ENCODE assay signal across 1 cellular context in the genomic region with DNA sequence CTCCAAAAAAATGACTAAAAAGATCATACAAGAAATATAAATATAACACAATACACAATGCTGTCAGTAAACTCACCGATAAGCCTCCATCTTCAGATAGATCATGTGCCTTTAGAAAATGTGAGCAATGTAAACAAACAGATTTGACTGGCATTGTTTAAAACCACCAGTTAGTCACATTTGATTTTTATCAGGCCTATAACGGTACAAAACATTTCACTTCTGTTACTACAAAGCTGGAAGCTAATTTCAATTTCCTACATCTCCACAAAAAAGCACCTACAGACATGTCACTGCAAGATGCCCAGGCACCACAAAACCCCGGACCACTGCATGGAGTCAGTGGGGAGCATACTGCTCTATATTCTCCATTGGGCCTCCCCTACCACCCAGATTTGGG.
TF ChIP-seq lines count a peak whose summit lies in the region.

No MANE protein-coding gene starts in this region.

TF ChIP-seq in HepG2, 621 proteins besides CTCF, POLR2A, EP300 and RAD21:
- TF ChIP-seq, protein P1, sequence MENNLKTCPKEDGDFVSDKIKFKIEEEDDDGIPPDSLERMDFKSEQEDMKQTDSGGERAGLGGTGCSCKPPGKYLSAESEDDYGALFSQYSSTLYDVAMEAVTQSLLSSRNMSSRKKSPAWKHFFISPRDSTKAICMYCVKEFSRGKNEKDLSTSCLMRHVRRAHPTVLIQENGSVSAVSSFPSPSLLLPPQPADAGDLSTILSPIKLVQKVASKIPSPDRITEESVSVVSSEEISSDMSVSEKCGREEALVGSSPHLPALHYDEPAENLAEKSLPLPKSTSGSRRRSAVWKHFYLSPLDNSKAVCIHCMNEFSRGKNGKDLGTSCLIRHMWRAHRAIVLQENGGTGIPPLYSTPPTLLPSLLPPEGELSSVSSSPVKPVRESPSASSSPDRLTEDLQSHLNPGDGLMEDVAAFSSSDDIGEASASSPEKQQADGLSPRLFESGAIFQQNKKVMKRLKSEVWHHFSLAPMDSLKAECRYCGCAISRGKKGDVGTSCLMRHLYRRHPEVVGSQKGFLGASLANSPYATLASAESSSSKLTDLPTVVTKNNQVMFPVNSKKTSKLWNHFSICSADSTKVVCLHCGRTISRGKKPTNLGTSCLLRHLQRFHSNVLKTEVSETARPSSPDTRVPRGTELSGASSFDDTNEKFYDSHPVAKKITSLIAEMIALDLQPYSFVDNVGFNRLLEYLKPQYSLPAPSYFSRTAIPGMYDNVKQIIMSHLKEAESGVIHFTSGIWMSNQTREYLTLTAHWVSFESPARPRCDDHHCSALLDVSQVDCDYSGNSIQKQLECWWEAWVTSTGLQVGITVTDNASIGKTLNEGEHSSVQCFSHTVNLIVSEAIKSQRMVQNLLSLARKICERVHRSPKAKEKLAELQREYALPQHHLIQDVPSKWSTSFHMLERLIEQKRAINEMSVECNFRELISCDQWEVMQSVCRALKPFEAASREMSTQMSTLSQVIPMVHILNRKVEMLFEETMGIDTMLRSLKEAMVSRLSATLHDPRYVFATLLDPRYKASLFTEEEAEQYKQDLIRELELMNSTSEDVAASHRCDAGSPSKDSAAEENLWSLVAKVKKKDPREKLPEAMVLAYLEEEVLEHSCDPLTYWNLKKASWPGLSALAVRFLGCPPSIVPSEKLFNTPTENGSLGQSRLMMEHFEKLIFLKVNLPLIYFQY (CRISPR knock-in tag; IDR thresholded peaks at IDR 0.05; ENCODE audit: borderline replicate concordance), result no peak
- TF ChIP-seq ZNF329 (CRISPR knock-in tag; IDR thresholded peaks at IDR 0.05; ENCODE audit: low read depth) (no peak), AHR (CRISPR knock-in tag; IDR thresholded peaks at IDR 0.05) (no peak), SMAD3 (CRISPR knock-in tag; IDR thresholded peaks at IDR 0.05) (no peak), HMG20B (CRISPR knock-in tag; conservative IDR thresholded peaks at IDR 0.05) (no peak), NFRKB (IDR thresholded peaks at IDR 0.05) (no peak), ZNF768 (CRISPR knock-in tag; IDR thresholded peaks at IDR 0.05) (no peak), ESRRA (CRISPR knock-in tag; IDR thresholded peaks at IDR 0.05; ENCODE audit: low read depth) (no peak), PHF5A (CRISPR knock-in tag; IDR thresholded peaks at IDR 0.05; ENCODE audit: low read depth, unreplicated experiment) (no peak), ZNF552 (CRISPR knock-in tag; IDR thresholded peaks at IDR 0.05; ENCODE audit: borderline replicate concordance) (no peak), ZNF274 (CRISPR knock-in tag; IDR thresholded peaks at IDR 0.05) (no peak), ZNF746 (CRISPR knock-in tag; IDR thresholded peaks at IDR 0.05) (no peak), SKIL (CRISPR knock-in tag; IDR thresholded peaks at IDR 0.05; ENCODE audit: borderline replicate concordance) (no peak), ZNF530 (CRISPR knock-in tag; IDR thresholded peaks at IDR 0.05; ENCODE audit: low read depth) (no peak)
- TF ChIP-seq, protein P2, sequence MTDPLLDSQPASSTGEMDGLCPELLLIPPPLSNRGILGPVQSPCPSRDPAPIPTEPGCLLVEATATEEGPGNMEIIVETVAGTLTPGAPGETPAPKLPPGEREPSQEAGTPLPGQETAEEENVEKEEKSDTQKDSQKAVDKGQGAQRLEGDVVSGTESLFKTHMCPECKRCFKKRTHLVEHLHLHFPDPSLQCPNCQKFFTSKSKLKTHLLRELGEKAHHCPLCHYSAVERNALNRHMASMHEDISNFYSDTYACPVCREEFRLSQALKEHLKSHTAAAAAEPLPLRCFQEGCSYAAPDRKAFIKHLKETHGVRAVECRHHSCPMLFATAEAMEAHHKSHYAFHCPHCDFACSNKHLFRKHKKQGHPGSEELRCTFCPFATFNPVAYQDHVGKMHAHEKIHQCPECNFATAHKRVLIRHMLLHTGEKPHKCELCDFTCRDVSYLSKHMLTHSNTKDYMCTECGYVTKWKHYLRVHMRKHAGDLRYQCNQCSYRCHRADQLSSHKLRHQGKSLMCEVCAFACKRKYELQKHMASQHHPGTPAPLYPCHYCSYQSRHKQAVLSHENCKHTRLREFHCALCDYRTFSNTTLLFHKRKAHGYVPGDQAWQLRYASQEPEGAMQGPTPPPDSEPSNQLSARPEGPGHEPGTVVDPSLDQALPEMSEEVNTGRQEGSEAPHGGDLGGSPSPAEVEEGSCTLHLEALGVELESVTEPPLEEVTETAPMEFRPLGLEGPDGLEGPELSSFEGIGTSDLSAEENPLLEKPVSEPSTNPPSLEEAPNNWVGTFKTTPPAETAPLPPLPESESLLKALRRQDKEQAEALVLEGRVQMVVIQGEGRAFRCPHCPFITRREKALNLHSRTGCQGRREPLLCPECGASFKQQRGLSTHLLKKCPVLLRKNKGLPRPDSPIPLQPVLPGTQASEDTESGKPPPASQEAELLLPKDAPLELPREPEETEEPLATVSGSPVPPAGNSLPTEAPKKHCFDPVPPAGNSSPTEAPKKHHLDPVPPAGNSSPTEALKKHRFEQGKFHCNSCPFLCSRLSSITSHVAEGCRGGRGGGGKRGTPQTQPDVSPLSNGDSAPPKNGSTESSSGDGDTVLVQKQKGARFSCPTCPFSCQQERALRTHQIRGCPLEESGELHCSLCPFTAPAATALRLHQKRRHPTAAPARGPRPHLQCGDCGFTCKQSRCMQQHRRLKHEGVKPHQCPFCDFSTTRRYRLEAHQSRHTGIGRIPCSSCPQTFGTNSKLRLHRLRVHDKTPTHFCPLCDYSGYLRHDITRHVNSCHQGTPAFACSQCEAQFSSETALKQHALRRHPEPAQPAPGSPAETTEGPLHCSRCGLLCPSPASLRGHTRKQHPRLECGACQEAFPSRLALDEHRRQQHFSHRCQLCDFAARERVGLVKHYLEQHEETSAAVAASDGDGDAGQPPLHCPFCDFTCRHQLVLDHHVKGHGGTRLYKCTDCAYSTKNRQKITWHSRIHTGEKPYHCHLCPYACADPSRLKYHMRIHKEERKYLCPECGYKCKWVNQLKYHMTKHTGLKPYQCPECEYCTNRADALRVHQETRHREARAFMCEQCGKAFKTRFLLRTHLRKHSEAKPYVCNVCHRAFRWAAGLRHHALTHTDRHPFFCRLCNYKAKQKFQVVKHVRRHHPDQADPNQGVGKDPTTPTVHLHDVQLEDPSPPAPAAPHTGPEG (CRISPR knock-in tag; IDR thresholded peaks at IDR 0.05), result no peak
